Comparison of ENCODE assay signal across 33 cellular contexts in the genomic region with DNA sequence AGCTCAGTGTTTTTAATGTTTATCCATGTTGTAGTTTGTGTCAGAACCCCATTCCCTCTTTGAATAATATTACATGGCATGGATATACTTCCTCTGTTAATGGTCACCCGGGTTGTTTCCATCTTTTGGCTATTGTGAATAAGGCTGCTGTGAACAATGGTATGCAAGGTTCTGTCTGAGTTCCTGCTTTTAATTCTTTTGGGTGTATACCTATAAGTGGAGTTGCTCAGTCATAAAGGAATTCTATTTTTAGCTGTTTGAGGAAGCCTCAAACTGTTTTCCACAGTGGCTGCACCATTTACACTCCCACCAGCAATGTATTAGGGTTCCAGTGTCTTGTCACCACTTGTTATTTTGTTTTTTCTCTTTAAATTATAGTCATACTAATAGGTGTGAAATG.
DNase-seq lines count a peak whose midpoint lies in the region; ATAC-seq and TF ChIP-seq lines count a peak whose summit lies in the region.
"Had no signal": no experiment of that assay in that cellular context is flagged by ENCODE, and none has a peak within 500 bp of the region (broad histone marks: within the 10 kb centered on the region; RNA-seq: fewer than 3 reads in every experiment).

No MANE protein-coding gene starts in this region.

- intact Hi-C loops in stomach (cut with DNase I; ENCODE audit: low total_unique reads): no loop called here

- 0 out of 2 replicates have a peak overlapping the region, but pooled peaks have one; percentile 10 for H3K27ac Mint-ChIP-seq in WTC11
- H3K27ac Mint-ChIP-seq: activated CD4-positive, alpha-beta memory T cell treated with anti-CD3 and anti-CD28 coated beads, Interleukin-2, amount 10 ng/mL, durations not matched to agents 7 days and 5 days; activated T-helper 2 cell treated with anti-CD3 and anti-CD28 coated beads, Interferon-gamma antibody, Interleukin-2, Interleukin-4, amounts not matched to agents 10 μg/mL and 5 μg/mL and 100 μg/mL, durations not matched to agents 14 hours and 24 hours and 36 hours; natural killer cell; T-helper 2 cell treated with Interferon-gamma antibody and Interleukin-4, amounts not matched to agents 5 μg/mL and 100 μg/mL, for 36 hours had no signal

- H3K4me3 ChIP-seq in NB4 (ENCODE audit: low read depth, low read length): no peak overlapping the region
- no peak overlapping the region for H3K4me3 ChIP-seq in stomach
- no peak overlapping the region for H3K4me3 ChIP-seq in BE2C (ENCODE audit: low read depth, low read length)
- H3K4me3 ChIP-seq: GM23248, hepatocyte, prostate gland, transverse colon had no signal

- H3K27me3 ChIP-seq in stomach (no peaks in the 10 kb centered on the region), BE2C (no peaks in the 10 kb centered on the region)
- H3K27me3 ChIP-seq: hepatocyte, transverse colon had no signal

- H3K9me3 ChIP-seq in stomach (peaks cover 0 to 9% (median 0%) of the 10 kb centered on the region in 4 donors), BE2C (no peaks in the 10 kb centered on the region)
- H3K9me3 ChIP-seq: prostate gland, SK-N-SH had no signal

- peaks cover 18% of the 10 kb centered on the region for H3K4me1 Mint-ChIP-seq in WTC11

- TF ChIP-seq CTCF in NB4 (IDR thresholded peaks at IDR 0.05; ENCODE audit: low read depth, low read length) (no peak), WTC11 (IDR thresholded peaks at IDR 0.05) (no peak), stomach (IDR thresholded peaks at IDR 0.05) (no peak), BE2C (IDR thresholded peaks at IDR 0.05; ENCODE audit: low read depth, low read length) (no peak)

- peaks cover 14% of the 10 kb centered on the region for H3K9me3 Mint-ChIP-seq in WTC11
- H3K9me3 Mint-ChIP-seq: natural killer cell had no signal

- no peaks in the 10 kb centered on the region for H3K36me3 Mint-ChIP-seq in WTC11

- DNase-seq in NB4 (ENCODE audit: low read depth) (peak; percentile 16), WTC11 (ENCODE audit: low spot score) (no peak), NCI-H1092 treated with DMSO at 0.1 percent for 48 hours (lab: John Stamatoyannopoulos, UW) (no peak), stomach (no peak), BE2C (no peak)
- no peak for DNase-seq in activated CD8-positive, alpha-beta memory T cell treated with anti-CD3 and anti-CD28 coated beads, Interleukin-2, amount 50 U/mL, for 4 hours
- DNase-seq: activated CD4-positive, alpha-beta memory T cell treated with anti-CD3 and anti-CD28 coated beads, Interleukin-2, amount 10 ng/mL, durations not matched to agents 7 days and 5 days; anterior cingulate cortex; Calu3; CD4-positive, CD25-positive, alpha-beta regulatory T cell; DMS79 treated with DMSO at 0.1 percent for 48 hours; effector CD4-positive, alpha-beta T cell; GDM1; GM23248; left cardiac atrium; natural killer cell; NCI-H1105; NCI-H187 treated with DMSO at 0.1 percent for 48 hours; NCI-H2171 treated with DMSO at 0.1 percent for 48 hours; NCI-H510A treated with DMSO at 0.1 percent for 48 hours; nucleus accumbens; SK-N-SH; stimulated activated CD4-positive, alpha-beta T cell treated with anti-CD3 and anti-CD28 coated beads, Interleukin-12 subunit alpha, Interleukin-12 subunit beta, amount 100 ng/mL, for 4 hours; stimulated activated CD4-positive, alpha-beta T cell treated with anti-CD3 and anti-CD28 coated beads, Interleukin-2, amount 100 ng/mL, for 48 hours; transverse colon had no signal

- no peak for TF ChIP-seq EP300 in stomach (IDR thresholded peaks at IDR 0.05)

- H3K36me3 ChIP-seq in stomach (no peaks in the 10 kb centered on the region), BE2C (no peaks in the 10 kb centered on the region)
- H3K36me3 ChIP-seq: prostate gland, transverse colon had no signal

- H3K27me3 Mint-ChIP-seq in WTC11 (ENCODE audit: low read depth): no peaks in the 10 kb centered on the region
- H3K27me3 Mint-ChIP-seq: activated CD4-positive, alpha-beta memory T cell treated with anti-CD3 and anti-CD28 coated beads, Interleukin-2, amount 10 ng/mL, durations not matched to agents 7 days and 5 days; CD4-positive, CD25-positive, alpha-beta regulatory T cell had no signal

- ATAC-seq in HG02973 (IDR thresholded peaks at IDR 0.05; ENCODE audit: unreplicated experiment): peak; percentile 58
- no peak for ATAC-seq in WTC11
- ATAC-seq: activated naive CD4-positive, alpha-beta T cell treated with anti-CD3 and anti-CD28 coated beads, Interleukin-2, amount 50 U/mL, for 72 hours; left cardiac atrium; natural killer cell; Right ventricle myocardium inferior; sciatic nerve had no signal

- 55 to 85% (median 80%) methylated on average over 1 of the region's 1 CpG for WGBS in stomach, 5 donors

- POLR2A ChIA-PET in WTC11 (lab: Charles Lee): no interaction called here

- no peak overlapping the region for H3K4me3 Mint-ChIP-seq in WTC11
- H3K4me3 Mint-ChIP-seq: activated CD4-positive, alpha-beta memory T cell treated with anti-CD3 and anti-CD28 coated beads, Interleukin-2, amount 10 ng/mL, durations not matched to agents 7 days and 5 days; natural killer cell; T-helper 2 cell treated with Interferon-gamma antibody and Interleukin-4, amounts not matched to agents 5 μg/mL and 100 μg/mL, for 36 hours had no signal

- H3K4me1 ChIP-seq in stomach (peaks cover 0 to 5% (median 0%) of the 10 kb centered on the region in 4 donors), BE2C (no peaks in the 10 kb centered on the region)
- H3K4me1 ChIP-seq: prostate gland, transverse colon had no signal

- no peak for TF ChIP-seq POLR2A in NB4 (IDR thresholded peaks at IDR 0.05; ENCODE audit: extremely low read depth, insufficient read length)
- no peak for TF ChIP-seq POLR2A in stomach (IDR thresholded peaks at IDR 0.05)

- H3K27ac ChIP-seq in stomach: no peak overlapping the region
- H3K27ac ChIP-seq: GM23248, hepatocyte, prostate gland, transverse colon had no signal

- CTCF ChIA-PET in WTC11 (lab: Charles Lee): interaction anchor here (0.6 kb wide), 1 partner anchor 10 kb away, joined by 8 read pairs; no protein-coding TSS in a partner anchor

TF ChIP-seq in WTC11, 78 proteins besides CTCF, POLR2A, EP300 and RAD21:
- no peak for TF ChIP-seq NFE2L1 (CRISPR knock-in tag; IDR thresholded peaks at IDR 0.05)
TF ChIP-seq in WTC11: peak in this region for 0.
